Comparison of ENCODE assay signal across 8 cellular contexts in genomic region chr2:28751102-28751955, GRCh38. TPM values are rescaled to one million over a fixed set of nuclear protein-coding genes. Genes with fewer than 3 reads are reported as not detected.
A peak's percentile ranks its signal among the peaks of the same experiment; 100 is the strongest.
DNase-seq lines count a peak whose midpoint lies in the region; ATAC-seq and TF ChIP-seq lines count a peak whose summit lies in the region.

TSS of gene PPP1CB (plus strand) at chr2:28751830. CDS start at chr2:28752125, 295 bp downstream.

- H3K4me3 ChIP-seq in GM12875 (ENCODE audit: low read depth, low read length) (peak within 1 kb of the TSS; percentile 92), adipocyte (ENCODE audit: low read length) (peak within 1 kb of the TSS; percentile 98), upper lobe of left lung (peak within 1 kb of the TSS; percentile 65 to 90 (median 78))

- H3K9me3 ChIP-seq in adipocyte (ENCODE audit: control insufficient read depth, low read length) = no peaks in the 10 kb centered on the region
- no peaks in the 10 kb centered on the region for H3K9me3 ChIP-seq in upper lobe of left lung

- intact Hi-C loops in cardiac septum (cut with DNase I) = loop anchor here (1.0 to 10.0 kb wide), 6 partner anchors 34 to 157 kb away; partner anchors contain the start of gene WDR43
- intact Hi-C loops in posterior cingulate gyrus (cut with DNase I) = loop anchor here (5.0 kb wide), 2 partner anchors 44 to 366 kb away; partner anchors contain the start of gene CLIP4

- H3K9ac ChIP-seq in adipocyte (ENCODE audit: low read length) = peak within 1 kb of the TSS; percentile 96

- 0 to 1% methylated on average over 29 to 77 of the region's 86 CpGs for WGBS in upper lobe of left lung, 2 donors

- peak within 1 kb of the TSS; percentile 97 to 100 (median 100) for H3K27ac ChIP-seq in upper lobe of left lung

- TF ChIP-seq EP300 in upper lobe of left lung (IDR thresholded peaks at IDR 0.05) = no peak

- DNase-seq in NCI-H1417 treated with DMSO at 0.1 percent for 48 hours (lab: John Stamatoyannopoulos, UW) (peak; percentile 90), SW480 (ENCODE audit: low spot score) (peak; percentile 97), adipocyte (ENCODE audit: low read depth) (peak; percentile 99), cardiac septum (ENCODE audit: low spot score) (peak; percentile 98), posterior cingulate gyrus (peak; percentile 87 to 99 (median 94)), upper lobe of left lung (peak; percentile 97 to 99)

- H3K27me3 ChIP-seq in adipocyte (replicated peaks; ENCODE audit: control insufficient read depth, insufficient read depth, low read length) (no peaks in the 10 kb centered on the region), upper lobe of left lung (no peaks in the 10 kb centered on the region)

- H3K4me1 ChIP-seq in adipocyte (ENCODE audit: control insufficient read depth, insufficient read depth, low read length) = peaks cover 30% of the 10 kb centered on the region
- H3K4me1 ChIP-seq in upper lobe of left lung = peaks cover 31 to 43% (median 38%) of the 10 kb centered on the region in 4 donors

- peak; percentile 58 for TF ChIP-seq CTCF in GM12875 (IDR thresholded peaks at IDR 0.05; ENCODE audit: borderline replicate concordance, insufficient read depth, low read depth, low read length)
- TF ChIP-seq CTCF in upper lobe of left lung (IDR thresholded peaks at IDR 0.05) = peak in 5 of 6 experiments; percentile 23 to 67 (median 63)

- H3K36me3 ChIP-seq in adipocyte (ENCODE audit: control insufficient read depth, insufficient read depth, low read length, severe bottlenecking) (no peaks in the 10 kb centered on the region), upper lobe of left lung (no peaks in the 10 kb centered on the region)

- ATAC-seq in HG02798 (IDR thresholded peaks at IDR 0.05; ENCODE audit: poor library complexity, unreplicated experiment) = peak; percentile 92
- peak; percentile 97 for ATAC-seq in upper lobe of left lung (ENCODE audit: low FRiP score in 2 of 2)

- peak; percentile 3 to 96 (median 82) for TF ChIP-seq POLR2A in upper lobe of left lung (IDR thresholded peaks at IDR 0.05)

RNA-seq across cellular contexts. Expression of gene PPP1CB, which starts in this region (rescaled TPM):
- total RNA-seq in cardiac septum = 491 TPM
- 100 to 1,000 TPM in 5 of 6 donors, 10 to 100 TPM in 1; 83.0 to 255 (median 222) TPM for total RNA-seq in upper lobe of left lung

Comparison
In these comparisons a context has a peak if more than half of its experiments do, and no peak if none do; other contexts are left out.
1. Peak in every context shown above with its lines: DNase-seq, ATAC-seq, H3K4me3 ChIP-seq and H3K27ac ChIP-seq.